8 cellular contexts compared by ENCODE assay signal in genomic region chr13:42991892-42992584, GRCh38. TPM values are rescaled to one million over a fixed set of nuclear protein-coding genes. Genes with fewer than 3 reads are reported as not detected.
A peak's percentile ranks its signal among the peaks of the same experiment; 100 is the strongest.
DNase-seq lines count a peak whose midpoint lies in the region; ATAC-seq and TF ChIP-seq lines count a peak whose summit lies in the region.

TSS of gene EPSTI1 (minus strand) at chr13:42992241. CDS start at chr13:42992165, 76 bp downstream.

- no peaks in the 10 kb centered on the region for H3K36me3 Mint-ChIP-seq in activated CD8-positive, alpha-beta T cell treated with anti-CD3 and anti-CD28 coated beads for 36 hours (ENCODE audit: low read depth)

- H3K14ac ChIP-seq in mesenchymal stem cell (ENCODE audit: low read length in 2 of 2) = no peak within 1 kb of the TSS

- peak within 1 kb of the TSS; percentile 93 for H3K9ac ChIP-seq in mesenchymal stem cell (ENCODE audit: low read length)

- CTCF ChIA-PET in activated CD8-positive, alpha-beta T cell treated with anti-CD3 and anti-CD28 coated beads for 36 hours (lab: Charles Lee) = interaction anchor here (0.9 to 2.6 kb wide), 4 partner anchors 20 to 90 kb away, joined by 3 to 14 read pairs (median 6); no protein-coding TSS in a partner anchor

- H2BK12ac ChIP-seq in mesenchymal stem cell (ENCODE audit: low read length in 2 of 2) = peak within 1 kb of the TSS; percentile 71 to 89

- peak within 1 kb of the TSS; percentile 56 for H2BK120ac ChIP-seq in mesenchymal stem cell (ENCODE audit: low read depth, low read length)

- peak within 1 kb of the TSS in 1 of 2 experiments; percentile 40 for H3K23ac ChIP-seq in mesenchymal stem cell (ENCODE audit: low read length in 2 of 2)

- peak; percentile 82 for DNase-seq in EH (ENCODE audit: low read depth)
- peak; percentile 84 for DNase-seq in activated CD8-positive, alpha-beta T cell treated with anti-CD3 and anti-CD28 coated beads for 36 hours
- DNase-seq in effector CD8-positive, alpha-beta T cell (lab: John Stamatoyannopoulos, UW) = peak; percentile 33
- peak; percentile 87 for DNase-seq in mesenchymal stem cell
- peak; percentile 40 for DNase-seq in stimulated activated CD8-positive, alpha-beta memory T cell treated with anti-CD3 and anti-CD28 coated beads, Interleukin-15, amount 100 ng/mL, for 24 hours (ENCODE audit: low read depth)
- no peak for DNase-seq in NCI-H1105 treated with DMSO at 0.1 percent for 48 hours (lab: John Stamatoyannopoulos, UW)

- no peaks in the 10 kb centered on the region for H3K9me3 Mint-ChIP-seq in activated CD8-positive, alpha-beta T cell treated with anti-CD3 and anti-CD28 coated beads for 36 hours

- H3K9me3 ChIP-seq in KOPT-K1 (ENCODE audit: insufficient read depth, low read length, poor library complexity, severe bottlenecking) = no peaks in the 10 kb centered on the region
- no peaks in the 10 kb centered on the region for H3K9me3 ChIP-seq in mesenchymal stem cell (ENCODE audit: control insufficient read depth, low read length)

- peak within 1 kb of the TSS; percentile 58 for H2AK5ac ChIP-seq in mesenchymal stem cell (ENCODE audit: low read length, severe bottlenecking)

- H2BK15ac ChIP-seq in mesenchymal stem cell (ENCODE audit: low read depth, poor library complexity, severe bottlenecking) = peak within 1 kb of the TSS; percentile 82

- POLR2A ChIA-PET in activated CD8-positive, alpha-beta T cell treated with anti-CD3 and anti-CD28 coated beads for 36 hours (lab: Charles Lee) = interaction anchor here (0.5 to 3.5 kb wide), 12 partner anchors 9 to 677 kb away, joined by 3 to 20 read pairs (median 4); partner anchors contain the start of gene DNAJC15

- TF ChIP-seq CTCF in activated CD8-positive, alpha-beta T cell treated with anti-CD3 and anti-CD28 coated beads for 36 hours (IDR thresholded peaks at IDR 0.05) = no peak

- peak within 1 kb of the TSS; percentile 40 to 92 for H3K4ac ChIP-seq in mesenchymal stem cell (ENCODE audit: low read depth in 1 of 2, low read length in 2 of 2)

- H3K4me2 ChIP-seq in mesenchymal stem cell (ENCODE audit: low read length, poor library complexity, severe bottlenecking) = peak within 1 kb of the TSS; percentile 70

- H3K4me3 ChIP-seq in mesenchymal stem cell (ENCODE audit: insufficient read depth in 1 of 2, low read depth in 1 of 2, low read length in 2 of 2) = peak within 1 kb of the TSS; percentile 45 to 88

- H3K79me1 ChIP-seq in mesenchymal stem cell (replicated peaks; ENCODE audit: low read length, poor library complexity, severe bottlenecking) = no peaks in the 10 kb centered on the region

- peak within 1 kb of the TSS; percentile 85 for H4K8ac ChIP-seq in mesenchymal stem cell (ENCODE audit: low read length)

- peaks cover 5% of the 10 kb centered on the region for H3K4me1 ChIP-seq in mesenchymal stem cell (ENCODE audit: control insufficient read depth, insufficient read depth, low read depth, low read length)

- H3K36me3 ChIP-seq in KOPT-K1 (ENCODE audit: insufficient read depth, low read length) (no peaks in the 10 kb centered on the region), mesenchymal stem cell (ENCODE audit: control insufficient read depth in 1 of 2, insufficient read depth in 2 of 2, low read depth in 1 of 2, low read length in 2 of 2) (no peaks in the 10 kb centered on the region)

- H3K27me3 ChIP-seq in mesenchymal stem cell (ENCODE audit: control insufficient read depth in 1 of 2, insufficient read depth in 1 of 2, low read length in 2 of 2) = no peaks in the 10 kb centered on the region

- intact Hi-C loops in activated CD8-positive, alpha-beta T cell treated with anti-CD3 and anti-CD28 coated beads for 36 hours (cut with micrococcal nuclease) = no loop called here

- H3K4me1 Mint-ChIP-seq in activated CD8-positive, alpha-beta T cell treated with anti-CD3 and anti-CD28 coated beads for 36 hours (ENCODE audit: low read depth) = peaks cover 42% of the 10 kb centered on the region

- peak within 1 kb of the TSS; percentile 25 for H2BK5ac ChIP-seq in mesenchymal stem cell (ENCODE audit: low read depth, low read length, poor library complexity, severe bottlenecking)

- peak; percentile 71 for ATAC-seq in GM21717 (IDR thresholded peaks at IDR 0.05; ENCODE audit: unreplicated experiment)
- ATAC-seq in activated CD8-positive, alpha-beta T cell treated with anti-CD3 and anti-CD28 coated beads for 36 hours = peak; percentile 82

- H2AFZ ChIP-seq in mesenchymal stem cell (ENCODE audit: low read depth, low read length) = peak within 1 kb of the TSS; percentile 93

- peak within 1 kb of the TSS; percentile 29 to 85 for H3K18ac ChIP-seq in mesenchymal stem cell (ENCODE audit: low read depth in 1 of 2, low read length in 2 of 2)

- H3K27ac ChIP-seq in KOPT-K1 (ENCODE audit: low read depth, low read length, poor library complexity, severe bottlenecking) = peak within 1 kb of the TSS; percentile 94
- H3K27ac ChIP-seq in mesenchymal stem cell (ENCODE audit: low read length, poor library complexity, severe bottlenecking) = peak within 1 kb of the TSS; percentile 76

- peak within 1 kb of the TSS; percentile 97 for H3K27ac Mint-ChIP-seq in activated CD8-positive, alpha-beta T cell treated with anti-CD3 and anti-CD28 coated beads for 36 hours

- H3K4me3 Mint-ChIP-seq in activated CD8-positive, alpha-beta T cell treated with anti-CD3 and anti-CD28 coated beads for 36 hours = peak within 1 kb of the TSS; percentile 84

- WGBS in mesenchymal stem cell = 2% methylated on average over 39 of the region's 44 CpGs

- H3K27me3 Mint-ChIP-seq in activated CD8-positive, alpha-beta T cell treated with anti-CD3 and anti-CD28 coated beads for 36 hours = no peaks in the 10 kb centered on the region

- H4K91ac ChIP-seq in mesenchymal stem cell (ENCODE audit: low read length) = peak within 1 kb of the TSS; percentile 23

RNA-seq across cellular contexts. Expression of gene EPSTI1, which starts in this region (rescaled TPM):
- total RNA-seq in activated CD8-positive, alpha-beta T cell treated with anti-CD3 and anti-CD28 coated beads for 36 hours = 1 to 10 TPM; 8.4 to 9.7 TPM
- 9.4 TPM for polyA plus RNA-seq in mesenchymal stem cell (2013, experiment 1 of 2)
- 9.6 TPM for polyA plus RNA-seq in mesenchymal stem cell (2013, experiment 2 of 2)
